Comparison of ENCODE assay signal across 9 cellular contexts in genomic region chr10:32938554-32939061, GRCh38. TPM values are rescaled to one million over a fixed set of nuclear protein-coding genes. Genes with fewer than 3 reads are reported as not detected.
DNase-seq lines count a peak whose midpoint lies in the region; ATAC-seq lines count a peak whose summit lies in the region.
"Had no signal": no experiment of that assay in that cellular context is flagged by ENCODE, and none has a peak within 500 bp of the region (broad histone marks: within the 10 kb centered on the region; RNA-seq: fewer than 3 reads in every experiment).

No MANE protein-coding gene starts in this region.

- peaks cover 0 to 29% (median 17%) of the 10 kb centered on the region in 3 donors for H3K36me3 Mint-ChIP-seq in CD8-positive, alpha-beta memory T cell
- H3K36me3 Mint-ChIP-seq in naive thymus-derived CD4-positive, alpha-beta T cell, result peaks cover 0 to 17% (median 10%) of the 10 kb centered on the region in 5 donors

- H3K9me3 Mint-ChIP-seq in CD8-positive, alpha-beta memory T cell, result no peaks in the 10 kb centered on the region
- H3K9me3 Mint-ChIP-seq in naive thymus-derived CD4-positive, alpha-beta T cell, result peaks cover 0 to 1% (median 0%) of the 10 kb centered on the region in 11 donors
- H3K9me3 Mint-ChIP-seq: activated naive CD4-positive, alpha-beta T cell treated with anti-CD3 and anti-CD28 coated beads, Interleukin-2, amount 50 U/mL, for 24 hours had no signal

- no peaks in the 10 kb centered on the region for H3K9me3 ChIP-seq in CD8-positive, alpha-beta memory T cell (ENCODE audit: low read length)
- no peaks in the 10 kb centered on the region for H3K9me3 ChIP-seq in naive thymus-derived CD4-positive, alpha-beta T cell (ENCODE audit: control insufficient read depth in 2 of 3, low read length in 3 of 3)

- peak; percentile 10 for ATAC-seq in naive thymus-derived CD4-positive, alpha-beta T cell
- no peak for ATAC-seq in GM21528 (IDR thresholded peaks at IDR 0.05; ENCODE audit: low FRiP score, unreplicated experiment)
- no peak for ATAC-seq in HG03280 (IDR thresholded peaks at IDR 0.05; ENCODE audit: unreplicated experiment)
- no peak for ATAC-seq in HG03469 (IDR thresholded peaks at IDR 0.05; ENCODE audit: unreplicated experiment)

- POLR2A ChIA-PET in CD8-positive, alpha-beta memory T cell (lab: Charles Lee), result no interaction called here
- POLR2A ChIA-PET in naive thymus-derived CD4-positive, alpha-beta T cell (lab: Charles Lee), result no interaction called here

- H3K4me3 Mint-ChIP-seq in CD8-positive, alpha-beta memory T cell, result peak overlapping the region in 5 of 7 donors; percentile 35 to 72 (median 56)
- H3K4me3 Mint-ChIP-seq in naive thymus-derived CD4-positive, alpha-beta T cell, result peak overlapping the region in 6 of 10 donors; percentile 14 to 33 (median 20)
- H3K4me3 Mint-ChIP-seq: activated naive CD4-positive, alpha-beta T cell treated with anti-CD3 and anti-CD28 coated beads, Interleukin-2, amount 50 U/mL, for 24 hours had no signal

- peaks cover 31% of the 10 kb centered on the region for H3K4me1 ChIP-seq in CD8-positive, alpha-beta memory T cell (ENCODE audit: insufficient read depth, low read length)
- peaks cover 0 to 23% of the 10 kb centered on the region in 2 donors for H3K4me1 ChIP-seq in naive thymus-derived CD4-positive, alpha-beta T cell (ENCODE audit: control insufficient read depth in 2 of 2, insufficient read depth in 2 of 2, low read length in 2 of 2)

- no peak overlapping the region for H3K4me3 ChIP-seq in CD8-positive, alpha-beta memory T cell (ENCODE audit: low read length)
- no peak overlapping the region for H3K4me3 ChIP-seq in naive thymus-derived CD4-positive, alpha-beta T cell (ENCODE audit: low read length)

- no peak overlapping the region for H3K27ac ChIP-seq in CD8-positive, alpha-beta memory T cell (ENCODE audit: low read depth, low read length)
- H3K27ac ChIP-seq in epithelial cell of prostate, result peak overlapping the region; percentile 63
- H3K27ac ChIP-seq in naive thymus-derived CD4-positive, alpha-beta T cell (ENCODE audit: low read depth, low read length), result no peak overlapping the region

- peaks cover 65 to 87% (median 71%) of the 10 kb centered on the region in 3 donors for H3K4me1 Mint-ChIP-seq in CD8-positive, alpha-beta memory T cell
- H3K4me1 Mint-ChIP-seq in naive thymus-derived CD4-positive, alpha-beta T cell, result peaks cover 6 to 48% (median 38%) of the 10 kb centered on the region in 7 donors

- H3K27me3 Mint-ChIP-seq in CD8-positive, alpha-beta memory T cell, result no peaks in the 10 kb centered on the region
- no peaks in the 10 kb centered on the region for H3K27me3 Mint-ChIP-seq in naive thymus-derived CD4-positive, alpha-beta T cell
- H3K27me3 Mint-ChIP-seq: activated naive CD4-positive, alpha-beta T cell treated with anti-CD3 and anti-CD28 coated beads, Interleukin-2, amount 50 U/mL, for 24 hours had no signal

- CTCF ChIA-PET in CD8-positive, alpha-beta memory T cell (lab: Charles Lee), result no interaction called here
- CTCF ChIA-PET in naive thymus-derived CD4-positive, alpha-beta T cell (lab: Charles Lee), result interaction anchor here (0.6 to 0.9 kb wide), 2 partner anchors 29 to 217 kb away, joined by 3 read pairs; no protein-coding TSS in a partner anchor

- intact Hi-C loops in naive thymus-derived CD4-positive, alpha-beta T cell (cut with micrococcal nuclease), result loop anchor here in 1 of 2 donors (2.0 kb wide), 1 partner anchor 14 kb away; no protein-coding TSS in a partner anchor

- peak overlapping the region in 7 of 8 donors; percentile 54 to 89 (median 78) for H3K27ac Mint-ChIP-seq in CD8-positive, alpha-beta memory T cell
- H3K27ac Mint-ChIP-seq in naive thymus-derived CD4-positive, alpha-beta T cell, result peak overlapping the region in 4 of 9 donors; percentile 18 to 60 (median 44)
- H3K27ac Mint-ChIP-seq: activated naive CD4-positive, alpha-beta T cell treated with anti-CD3 and anti-CD28 coated beads, Interleukin-2, amount 50 U/mL, for 24 hours had no signal

- DNase-seq in CD8-positive, alpha-beta memory T cell, result no peak
- DNase-seq in NCI-H774 (lab: John Stamatoyannopoulos, UW), result peak; percentile 17
- no peak for DNase-seq in epithelial cell of prostate (ENCODE audit: low read depth, low spot score)
- DNase-seq in naive thymus-derived CD4-positive, alpha-beta T cell, result no peak
- no peak for DNase-seq in SIG-M5 treated with dmso at 0.1 percent for 504 hours (lab: John Stamatoyannopoulos, UW; ENCODE audit: unreplicated experiment)

- no peaks in the 10 kb centered on the region for H3K27me3 ChIP-seq in CD8-positive, alpha-beta memory T cell (ENCODE audit: insufficient read depth, low read length, poor library complexity, severe bottlenecking)
- no peaks in the 10 kb centered on the region for H3K27me3 ChIP-seq in naive thymus-derived CD4-positive, alpha-beta T cell (ENCODE audit: control insufficient read depth in 2 of 2, insufficient read depth in 2 of 2, low read length in 2 of 2)

- peaks cover 7% of the 10 kb centered on the region for H3K36me3 ChIP-seq in CD8-positive, alpha-beta memory T cell (ENCODE audit: insufficient read depth, low read length)
- H3K36me3 ChIP-seq in naive thymus-derived CD4-positive, alpha-beta T cell (ENCODE audit: control insufficient read depth in 2 of 3, insufficient read depth in 3 of 3, low read length in 3 of 3), result peaks cover 0 to 11% (median 0%) of the 10 kb centered on the region in 3 experiments

RNA-seq across cellular contexts. Expression of gene ITGB1, which starts 19.4 kb away (rescaled TPM):
- total RNA-seq in CD8-positive, alpha-beta memory T cell, result 10 to 100 TPM; 75.5 to 82.1 TPM
- 342 TPM for polyA plus RNA-seq in CD8-positive, alpha-beta memory T cell
- total RNA-seq in naive thymus-derived CD4-positive, alpha-beta T cell, result 100 to 1,000 TPM in 1 of 5 experiments, 10 to 100 TPM in 4; 43.2 to 205 (median 60.8) TPM
- polyA plus RNA-seq in naive thymus-derived CD4-positive, alpha-beta T cell, result 10 to 100 TPM; 26.5 to 36.1 TPM
